Comparison of ENCODE assay signal across 1 cellular context in the genomic region with DNA sequence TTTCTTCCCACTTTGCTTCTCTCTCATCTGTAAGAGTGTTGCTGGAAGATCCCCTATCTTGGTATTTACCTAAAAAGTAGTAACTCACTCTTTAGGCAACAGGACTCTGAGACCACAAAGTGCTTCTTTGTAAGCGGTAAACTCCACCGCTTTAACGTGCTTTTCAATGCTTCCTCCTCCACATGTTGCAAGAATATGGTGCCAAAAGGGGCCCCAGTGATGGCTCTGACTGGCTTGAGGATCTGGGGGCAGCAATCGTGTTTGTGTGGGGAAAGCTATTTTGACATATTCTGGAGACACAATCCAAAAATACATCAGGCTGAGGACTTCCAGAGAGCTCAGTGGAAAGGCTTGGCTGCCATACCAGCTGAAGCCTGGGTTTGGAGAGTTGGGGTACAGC.
TF ChIP-seq lines count a peak whose summit lies in the region.

No MANE protein-coding gene starts in this region.

TF ChIP-seq in K562, 482 proteins besides CTCF, POLR2A, EP300 and RAD21:
- TF ChIP-seq CXXC5 (CRISPR knock-in tag; IDR thresholded peaks at IDR 0.05): peak; percentile 24; the same call in 1 of the 2 replicates
- TF ChIP-seq FOXA3 (CRISPR knock-in tag; conservative IDR thresholded peaks at IDR 0.05 in 1 of 2, IDR thresholded peaks at IDR 0.05 in 1 of 2): peak in 1 of 2 experiments; percentile 42; a peak in 1 of 4 replicates
- no peak for TF ChIP-seq SMARCA4 (IDR thresholded peaks at IDR 0.05)
